8 cellular contexts compared by ENCODE assay signal in genomic region chr3:47283193-47283537, GRCh38. TPM values are rescaled to one million over a fixed set of nuclear protein-coding genes. Genes with fewer than 3 reads are reported as not detected.
A peak's percentile ranks its signal among the peaks of the same experiment; 100 is the strongest.
DNase-seq lines count a peak whose midpoint lies in the region; FAIRE-seq and TF ChIP-seq lines count a peak whose summit lies in the region.

No MANE protein-coding gene starts in this region.

- dilution Hi-C loops in keratinocyte (cut with MboI; ENCODE audit: extremely low pct_ligation_motif_present, low sequenced_read_pairs), result no loop called here

- peak overlapping the region; percentile 71 for H3K4me3 ChIP-seq in astrocyte of the spinal cord (ENCODE audit: low read depth, low read length)
- peak overlapping the region; percentile 74 to 90 (median 83) for H3K4me3 ChIP-seq in keratinocyte (ENCODE audit: control insufficient read depth in 2 of 3, extremely low read depth in 1 of 3, insufficient read depth in 2 of 3, low read depth in 1 of 3, low read length in 3 of 3)

- H3K79me2 ChIP-seq in keratinocyte (ENCODE audit: control insufficient read depth, insufficient read depth, low read length), result peaks cover 60% of the 10 kb centered on the region

- DNase-seq in DMS 273 (lab: John Stamatoyannopoulos, UW; ENCODE audit: unreplicated experiment) (peak; percentile 41), DMS 273 treated with DMSO at 0.1 percent for 48 hours (lab: John Stamatoyannopoulos, UW) (no peak), M059J (ENCODE audit: low read depth) (peak; percentile 23), astrocyte of the spinal cord (ENCODE audit: low read depth, low spot score) (peak; percentile 20), keratinocyte (ENCODE audit: low read depth, low spot score) (no peak), DMS153 (lab: John Stamatoyannopoulos, UW) (no peak), COR-L47 (lab: John Stamatoyannopoulos, UW) (no peak)
- peak; percentile 20 for DNase-seq in stimulated activated CD4-positive, alpha-beta T cell treated with anti-CD3 and anti-CD28 coated beads, Interleukin-4, amount 100 ng/mL, for 24 hours

- H3K9me1 ChIP-seq in keratinocyte (ENCODE audit: control insufficient read depth, extremely low read depth, insufficient read depth, low read length), result no peaks in the 10 kb centered on the region

- TF ChIP-seq CTCF in astrocyte of the spinal cord (IDR thresholded peaks at IDR 0.05; ENCODE audit: low read depth, low read length), result no peak
- no peak for TF ChIP-seq CTCF in keratinocyte (optimal IDR thresholded peaks at IDR 0.05 in 1 of 3, IDR thresholded peaks at IDR 0.05 in 1 of 3, conservative IDR thresholded peaks at IDR 0.05 in 1 of 3; ENCODE audit: extremely low read depth in 1 of 3, insufficient read depth in 2 of 3, low read length in 3 of 3)

- peaks cover 12% of the 10 kb centered on the region for H3K4me1 ChIP-seq in keratinocyte (ENCODE audit: control insufficient read depth, extremely low read depth, insufficient read depth, low read length)

- no peaks in the 10 kb centered on the region for H4K20me1 ChIP-seq in keratinocyte (ENCODE audit: control insufficient read depth, extremely low read depth, insufficient read depth, low read length)

- peak overlapping the region; percentile 93 for H3K27ac ChIP-seq in keratinocyte (ENCODE audit: control insufficient read depth, insufficient read depth, low read length)

- peak overlapping the region; percentile 89 for H3K4me2 ChIP-seq in keratinocyte (ENCODE audit: control insufficient read depth, extremely low read depth, insufficient read depth, low read depth, low read length)

- in situ Hi-C loops in astrocyte of the spinal cord (cut with HindIII; ENCODE audit: low sequenced_read_pairs), result no loop called here

- H3K9me3 ChIP-seq in keratinocyte (ENCODE audit: control insufficient read depth, low read depth, low read length), result no peaks in the 10 kb centered on the region

- FAIRE-seq in keratinocyte (lab: Jason Lieb, UNC), result no peak

- no peaks in the 10 kb centered on the region for H3K36me3 ChIP-seq in keratinocyte (ENCODE audit: control insufficient read depth in 2 of 2, extremely low read depth in 1 of 2, insufficient read depth in 2 of 2, low read length in 2 of 2)

- H3K27me3 ChIP-seq in keratinocyte (ENCODE audit: control insufficient read depth, extremely low read depth, insufficient read depth, low read length), result no peaks in the 10 kb centered on the region

- peak overlapping the region; percentile 98 for H2AFZ ChIP-seq in keratinocyte (ENCODE audit: control insufficient read depth, low read length)

- H3K9ac ChIP-seq in keratinocyte (ENCODE audit: control insufficient read depth, extremely low read depth, insufficient read depth, low read length), result peak overlapping the region; percentile 92

RNA-seq across cellular contexts. Expression of gene KLHL18, which starts 0.4 kb away (rescaled TPM):
- 6.9 and 12.7 TPM in 2 replicates for total RNA-seq in M059J (2014; rRNA removed; shearing (Covaris generic))
- polyA plus RNA-seq in keratinocyte, result 33.4 to 40.0 TPM (median 37.3 TPM) in 3 replicates
- polyA plus RNA-seq in keratinocyte (2011; ENCODE audit: low read depth), result 12.9 TPM
- polyA plus RNA-seq in keratinocyte (2011; cell fraction: cytosol; rRNA removed), result 25.8 and 34.8 TPM in 2 replicates
- 45.1 and 48.5 TPM in 2 replicates for polyA plus RNA-seq in keratinocyte (2011; cell fraction: nucleus; rRNA removed)
- 34.5 and 34.9 TPM in 2 replicates for polyA plus RNA-seq in keratinocyte (2012; ENCODE audit: low replicate concordance)
- polyA minus RNA-seq in keratinocyte, result 45.3 to 64.5 TPM (median 59.3 TPM) in 3 replicates
- 38.8 TPM for polyA minus RNA-seq in keratinocyte (2011; cell fraction: cytosol; rRNA and poly(A)+ RNA removed)
- polyA minus RNA-seq in keratinocyte (2011; cell fraction: nucleus; rRNA and poly(A)+ RNA removed), result 38.2 and 42.4 TPM in 2 replicates

RNA-seq across cellular contexts. Expression of gene KIF9, which starts 0.6 kb away (rescaled TPM):
- total RNA-seq in M059J (2014; rRNA removed; shearing (Covaris generic)), result 3.1 and 5.7 TPM in 2 replicates
- 6.2 to 9.2 TPM (median 7.2 TPM) in 3 replicates for polyA plus RNA-seq in keratinocyte
- 1.8 TPM for polyA plus RNA-seq in keratinocyte (2011; ENCODE audit: low read depth)
- polyA plus RNA-seq in keratinocyte (2011; cell fraction: cytosol; rRNA removed), result 6.7 and 8.1 TPM in 2 replicates
- polyA plus RNA-seq in keratinocyte (2011; cell fraction: nucleus; rRNA removed), result 2.8 and 5.1 TPM in 2 replicates
- polyA plus RNA-seq in keratinocyte (2012; ENCODE audit: low replicate concordance), result 6.7 and 8.3 TPM in 2 replicates
- 1.6 to 4.0 TPM (median 3.1 TPM) in 3 replicates for polyA minus RNA-seq in keratinocyte
- 1.7 TPM for polyA minus RNA-seq in keratinocyte (2011; cell fraction: cytosol; rRNA and poly(A)+ RNA removed)
- 1.1 and 2.6 TPM in 2 replicates for polyA minus RNA-seq in keratinocyte (2011; cell fraction: nucleus; rRNA and poly(A)+ RNA removed)

Comparison
In these comparisons a context has a peak if more than half of its experiments do, and no peak if none do; other contexts are left out.
1. DNase-seq: peak in DMS 273 (single experiment), M059J (single experiment), astrocyte of the spinal cord (single experiment) and stimulated activated CD4-positive, alpha-beta T cell treated with anti-CD3 and anti-CD28 coated beads, Interleukin-4, amount 100 ng/mL, for 24 hours (single experiment); none in DMS 273 treated with DMSO at 0.1 percent for 48 hours (single experiment), keratinocyte (single experiment), DMS153 (single experiment) and COR-L47 (single experiment).